In the genomic region with DNA sequence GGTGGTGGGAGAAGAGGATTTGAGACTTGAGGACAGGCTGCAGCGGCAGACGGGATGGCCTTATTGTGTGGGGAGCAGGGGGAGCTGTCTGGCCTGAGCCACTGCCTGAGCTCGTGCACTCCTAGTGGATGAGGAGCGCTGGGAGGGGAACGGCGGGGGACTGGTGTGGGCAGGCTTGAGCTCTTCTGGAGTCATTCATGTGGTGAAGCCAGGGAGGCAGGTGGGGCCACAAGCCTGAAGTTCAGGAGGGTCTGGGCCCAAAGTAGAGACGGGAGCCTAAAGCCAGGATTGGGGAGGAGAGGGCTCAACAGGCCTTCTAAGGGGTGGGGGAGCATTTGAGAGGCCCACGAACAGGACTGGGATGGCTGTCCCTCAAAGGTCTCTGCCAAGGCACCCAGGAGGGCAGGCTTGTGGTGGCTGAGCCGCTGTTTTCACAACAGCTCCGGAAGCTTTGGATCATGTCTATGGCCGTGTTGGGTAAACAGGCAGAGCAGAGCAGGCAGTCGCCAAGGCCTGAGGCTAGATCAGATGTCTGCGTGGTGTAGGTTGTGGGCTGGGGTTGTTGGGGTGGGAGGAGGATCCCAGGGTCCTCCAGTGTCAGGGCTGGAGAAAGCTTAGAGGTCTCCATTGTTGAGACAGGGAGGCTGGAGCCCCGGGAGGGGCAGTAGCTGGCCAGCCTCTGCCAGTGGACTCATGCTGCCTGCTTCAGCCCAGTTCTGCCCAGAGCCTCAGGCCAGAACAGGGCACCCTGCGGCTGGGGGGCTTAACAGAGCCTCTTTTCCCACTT, we compare ENCODE assay signal across 10 cellular contexts. TPM values are rescaled to one million over a fixed set of nuclear protein-coding genes. Genes with fewer than 3 reads are reported as not detected.
DNase-seq lines count a peak whose midpoint lies in the region; ATAC-seq, FAIRE-seq and TF ChIP-seq lines count a peak whose summit lies in the region.
"Had no signal": no experiment of that assay in that cellular context is flagged by ENCODE, and none has a peak within 500 bp of the region (broad histone marks: within the 10 kb centered on the region; RNA-seq: fewer than 3 reads in every experiment).

No MANE protein-coding gene starts in this region.

- in situ Hi-C loops in GM13976 (cut with MboI; ENCODE audit: low sequenced_read_pairs, unreplicated experiment), result no loop called here

- H3K27me3 ChIP-seq in sigmoid colon, result no peaks in the 10 kb centered on the region

- H3K27ac ChIP-seq in sigmoid colon, result peak overlapping the region in 3 of 4 donors; percentile 0 to 18 (median 5)

- H3K36me3 ChIP-seq in sigmoid colon, result no peaks in the 10 kb centered on the region

- FAIRE-seq in GM12891 (lab: Jason Lieb, UNC), result peak; percentile 83

- no peak overlapping the region for H3K27ac Mint-ChIP-seq in mesothelial cell of epicardium

- TF ChIP-seq EP300 in sigmoid colon (IDR thresholded peaks at IDR 0.05), result no peak

- no peaks in the 10 kb centered on the region for H3K9me3 ChIP-seq in sigmoid colon

- H3K4me1 Mint-ChIP-seq in mesothelial cell of epicardium, result peaks cover 23% of the 10 kb centered on the region

- H3K4me1 ChIP-seq in sigmoid colon, result peaks cover 0 to 11% (median 8%) of the 10 kb centered on the region in 4 donors

- TF ChIP-seq POLR2A in GM12891 (IDR thresholded peaks at IDR 0.05; ENCODE audit: low read depth, low read length) (no peak), sigmoid colon (IDR thresholded peaks at IDR 0.05) (no peak)

- peaks cover 2% of the 10 kb centered on the region for H3K36me3 Mint-ChIP-seq in mesothelial cell of epicardium

- H3K4me3 Mint-ChIP-seq in mesothelial cell of epicardium, result no peak overlapping the region

- intact Hi-C loops in sigmoid colon (cut with DNase I), result no loop called here

- TF ChIP-seq CTCF in sigmoid colon (IDR thresholded peaks at IDR 0.05), result no peak
- TF ChIP-seq CTCF in mesothelial cell of epicardium (IDR thresholded peaks at IDR 0.05; ENCODE audit: unreplicated experiment), result no peak
- TF ChIP-seq CTCF in GM13976 (IDR thresholded peaks at IDR 0.05; ENCODE audit: borderline replicate concordance, control extremely low read depth, extremely low read depth, insufficient read depth, missing control alignments), result no peak

- WGBS in sigmoid colon, 2 donors, result 80 to 85% methylated on average over 15 of the region's 15 CpGs

- no peaks in the 10 kb centered on the region for H3K27me3 Mint-ChIP-seq in mesothelial cell of epicardium (ENCODE audit: low read depth)

- DNase-seq in GM12891 (ENCODE audit: insufficient read length, low spot score) (no peak), NOMO-1 treated with dmso at 0.1 percent for 144 hours (lab: John Stamatoyannopoulos, UW; ENCODE audit: unreplicated experiment) (peak; percentile 59), fibroblast of gingiva (ENCODE audit: low read depth) (peak; percentile 62), sigmoid colon (no peak), mesothelial cell of epicardium (ENCODE audit: low spot score in 2 of 2, unreplicated experiment in 2 of 2) (no peak), inferior parietal cortex (ENCODE audit: extremely low spot score) (no peak), GM13976 (ENCODE audit: low spot score) (no peak)
- DNase-seq: amniotic stem cell, SHP77 treated with DMSO at 0.1 percent for 48 hours had no signal

- H3K9me3 Mint-ChIP-seq in mesothelial cell of epicardium, result no peaks in the 10 kb centered on the region

- ATAC-seq in GM21737 (IDR thresholded peaks at IDR 0.05; ENCODE audit: unreplicated experiment), result no peak

- H3K4me3 ChIP-seq in sigmoid colon, result peak overlapping the region in 1 of 4 donors; percentile 19

TF ChIP-seq in GM12891, 5 proteins besides CTCF, POLR2A, EP300 and RAD21:
- TF ChIP-seq SPI1 (IDR thresholded peaks at IDR 0.05; ENCODE audit: low read depth, low read length) (no peak), POU2F2 (IDR thresholded peaks at IDR 0.05; ENCODE audit: low read depth, low read length) (no peak)

RNA-seq across cellular contexts. Expression of gene PRKCD, which starts 8.2 kb away (rescaled TPM):
- polyA plus RNA-seq in GM12891 (2012; ENCODE audit: low read depth, missing spikeins), result 47.7 TPM
- total RNA-seq in sigmoid colon, result 10 to 100 TPM in 2 of 4 donors, 1 to 10 TPM in 2; 3.5 to 12.1 (median 10.5) TPM
- 100 to 1,000 TPM in 1 of 3 donors, 10 to 100 TPM in 2; 46.3 to 169 (median 94.9) TPM for polyA plus RNA-seq in sigmoid colon
- total RNA-seq in mesothelial cell of epicardium, result 15.2 to 17.0 TPM (median 16.1 TPM) in 3 replicates

RNA-seq across cellular contexts. Expression of gene RFT1, which starts 39.0 kb away (rescaled TPM):
- 20.5 TPM for polyA plus RNA-seq in GM12891 (2012; ENCODE audit: low read depth, missing spikeins)
- 1 to 10 TPM; 4.3 to 8.1 (median 6.9) TPM for total RNA-seq in sigmoid colon
- 10 to 100 TPM in 1 of 3 donors, 1 to 10 TPM in 2; 3.0 to 13.2 (median 3.0) TPM for polyA plus RNA-seq in sigmoid colon
- 27.7 to 30.4 TPM (median 28.3 TPM) in 3 replicates for total RNA-seq in mesothelial cell of epicardium

Comparison
In these comparisons a context has a peak if more than half of its experiments do, and no peak if none do; other contexts are left out.
1. DNase-seq: peak in NOMO-1 treated with dmso at 0.1 percent for 144 hours (single experiment) and fibroblast of gingiva (single experiment); none in GM12891 (single experiment), sigmoid colon (single experiment), mesothelial cell of epicardium (0 of 2), inferior parietal cortex (single experiment) and GM13976 (single experiment).